7 cellular contexts compared by ENCODE assay signal in genomic region chr3:120450261-120450913, GRCh38. TPM values are rescaled to one million over a fixed set of nuclear protein-coding genes. Genes with fewer than 3 reads are reported as not detected.
DNase-seq lines count a peak whose midpoint lies in the region; ATAC-seq, FAIRE-seq and TF ChIP-seq lines count a peak whose summit lies in the region.

No MANE protein-coding gene starts in this region.

- DNase-seq in GM12892 (ENCODE audit: insufficient read length) (peak; percentile 32), LNCaP clone FGC (ENCODE audit: low read depth) (no peak), adipocyte (ENCODE audit: low read depth) (peak; percentile 59), hepatic stellate cell (ENCODE audit: low spot score) (peak; percentile 24), sigmoid colon (peak; percentile 75)

- H3K4me3 ChIP-seq in LNCaP clone FGC (ENCODE audit: low read depth, low read length) (peak overlapping the region; percentile 51), adipocyte (ENCODE audit: low read length) (peak overlapping the region; percentile 88), sigmoid colon (peak overlapping the region; percentile 85 to 94 (median 89))

- no peak for ATAC-seq in HG03354 (IDR thresholded peaks at IDR 0.05; ENCODE audit: poor library complexity, severe bottlenecking, unreplicated experiment)
- no peak for ATAC-seq in HG03521 (IDR thresholded peaks at IDR 0.05; ENCODE audit: unreplicated experiment)

- WGBS in sigmoid colon, 2 donors: 0 to 1% methylated on average over 66 of the region's 66 CpGs

- H3K9me3 ChIP-seq in adipocyte (ENCODE audit: control insufficient read depth, low read length) (no peaks in the 10 kb centered on the region), sigmoid colon (no peaks in the 10 kb centered on the region)

- TF ChIP-seq POLR2A in GM12892 (IDR thresholded peaks at IDR 0.05; ENCODE audit: low read depth, low read length) (no peak), sigmoid colon (IDR thresholded peaks at IDR 0.05) (no peak)

- no peaks in the 10 kb centered on the region for H3K27me3 ChIP-seq in adipocyte (replicated peaks; ENCODE audit: control insufficient read depth, insufficient read depth, low read length)
- H3K27me3 ChIP-seq in sigmoid colon: no peaks in the 10 kb centered on the region

- H3K27ac ChIP-seq in sigmoid colon: peak overlapping the region; percentile 96 to 98 (median 98)

- intact Hi-C loops in sigmoid colon (cut with DNase I): loop anchor here (2.0 to 10.0 kb wide), 3 partner anchors 30 to 104 kb away; no protein-coding TSS in a partner anchor

- TF ChIP-seq CTCF in LNCaP clone FGC (IDR thresholded peaks at IDR 0.05; ENCODE audit: control insufficient read depth, extremely low read depth, insufficient read depth): no peak
- no peak for TF ChIP-seq CTCF in sigmoid colon (IDR thresholded peaks at IDR 0.05)

- FAIRE-seq in GM12892 (lab: Jason Lieb, UNC): no peak

- H3K9ac ChIP-seq in adipocyte (ENCODE audit: low read length): peak overlapping the region; percentile 94

- H3K36me3 ChIP-seq in adipocyte (ENCODE audit: control insufficient read depth, insufficient read depth, low read length, severe bottlenecking) (peaks cover 29% of the 10 kb centered on the region), sigmoid colon (no peaks in the 10 kb centered on the region)

- TF ChIP-seq EP300 in sigmoid colon (IDR thresholded peaks at IDR 0.05): no peak

- H3K4me1 ChIP-seq in adipocyte (ENCODE audit: control insufficient read depth, insufficient read depth, low read length) (peaks cover 46% of the 10 kb centered on the region), sigmoid colon (peaks cover 0 to 54% (median 50%) of the 10 kb centered on the region in 4 donors)

RNA-seq across cellular contexts. Expression of gene FSTL1, which starts 0.4 kb away (rescaled TPM):
- not detected for polyA plus RNA-seq in GM12892 (2012; ENCODE audit: missing spikeins)
- 100 to 1,000 TPM; 266 to 653 (median 320) TPM for total RNA-seq in sigmoid colon
- 10 to 100 TPM in 2 of 3 donors, 1 to 10 TPM in 1; 8.1 to 56.2 (median 24.6) TPM for polyA plus RNA-seq in sigmoid colon
